In genomic region chr2:223020971-223021675, GRCh38 we compare ENCODE assay signal across 22 cellular contexts. TPM values are rescaled to one million over a fixed set of nuclear protein-coding genes. Genes with fewer than 3 reads are reported as not detected.
DNase-seq lines count a peak whose midpoint lies in the region; ATAC-seq and TF ChIP-seq lines count a peak whose summit lies in the region.
"Had no signal": no experiment of that assay in that cellular context is flagged by ENCODE, and none has a peak within 500 bp of the region (broad histone marks: within the 10 kb centered on the region; RNA-seq: fewer than 3 reads in every experiment).

No MANE protein-coding gene starts in this region.

- H3K4me3 ChIP-seq in fibroblast of villous mesenchyme (ENCODE audit: low read depth, low read length) (no peak overlapping the region), smooth muscle cell (no peak overlapping the region)

- no peak overlapping the region for H3K4me2 ChIP-seq in smooth muscle cell
- H3K4me2 ChIP-seq: KMS-11 had no signal

- DNase-seq in EH (ENCODE audit: low read depth) (peak; percentile 59), NCI-H460 (ENCODE audit: extremely low read depth, low read depth) (peak; percentile 74), fibroblast of villous mesenchyme (ENCODE audit: low read depth) (peak; percentile 34), smooth muscle cell (lab: John Stamatoyannopoulos, UW; ENCODE audit: unreplicated experiment) (no peak), SKM-1 (lab: John Stamatoyannopoulos, UW; ENCODE audit: unreplicated experiment) (no peak)
- DNase-seq: Calu3, DMS153, DND-41, HCEC 1CT, NCI-H1048, NCI-H1417, NCI-H187 treated with DMSO at 0.1 percent for 48 hours, NCI-H2107, NCI-H446 treated with DMSO at 0.1 percent for 48 hours, NCI-H526 treated with DMSO at 0.1 percent for 48 hours, RPMI8226, SHP77, SW 1271 had no signal

- H3K4me1 ChIP-seq in smooth muscle cell (ENCODE audit: low read depth) = no peaks in the 10 kb centered on the region

- no peaks in the 10 kb centered on the region for H3K36me3 ChIP-seq in smooth muscle cell (ENCODE audit: low read depth)

- no peak for ATAC-seq in GM18861 (IDR thresholded peaks at IDR 0.05; ENCODE audit: unreplicated experiment)
- ATAC-seq in GM21528 (IDR thresholded peaks at IDR 0.05; ENCODE audit: low FRiP score, unreplicated experiment) = no peak

- no peaks in the 10 kb centered on the region for H4K20me1 ChIP-seq in smooth muscle cell (ENCODE audit: low read depth)

- H3K9me3 ChIP-seq in smooth muscle cell (replicated peaks; ENCODE audit: low read depth) = no peaks in the 10 kb centered on the region

- 71% methylated on average over 7 of the region's 7 CpGs for WGBS in smooth muscle cell (ENCODE audit: low lambda C conversion rate)

- no peak for TF ChIP-seq CTCF in fibroblast of villous mesenchyme (IDR thresholded peaks at IDR 0.05; ENCODE audit: insufficient read depth, low read depth, low read length)
- TF ChIP-seq CTCF in smooth muscle cell (IDR thresholded peaks at IDR 0.05; ENCODE audit: borderline replicate concordance, insufficient read depth, poor library complexity, severe bottlenecking) = no peak

- H3K9ac ChIP-seq in smooth muscle cell (ENCODE audit: low read depth) = no peak overlapping the region
- H3K9ac ChIP-seq: KMS-11 had no signal

- H2AFZ ChIP-seq in smooth muscle cell (ENCODE audit: low read depth) = peak overlapping the region; percentile 82

- no peaks in the 10 kb centered on the region for H3K79me2 ChIP-seq in smooth muscle cell (ENCODE audit: low read depth)

- no peak overlapping the region for H3K27ac ChIP-seq in smooth muscle cell (ENCODE audit: low read depth)
- H3K27ac ChIP-seq: KMS-11 had no signal

- no peaks in the 10 kb centered on the region for H3K27me3 ChIP-seq in smooth muscle cell (ENCODE audit: low read depth)

- H3F3A ChIP-seq in smooth muscle cell (ENCODE audit: low read depth) = peaks cover 3% of the 10 kb centered on the region

RNA-seq across cellular contexts. Expression of gene KCNE4, which starts 30.9 kb away (rescaled TPM):
- 201 and 213 TPM in 2 replicates for total RNA-seq in NCI-H460 (2014; rRNA removed; shearing (Covaris generic))
- polyA plus RNA-seq in NCI-H460 (2014; cell fraction: nucleus; rRNA removed) = 119 and 144 TPM in 2 replicates
- total RNA-seq in fibroblast of villous mesenchyme (13.4 and 18.4 TPM in 2 replicates), smooth muscle cell (36.7 and 52.8 TPM in 2 replicates)
- polyA plus RNA-seq in smooth muscle cell = 39.6 and 67.5 TPM in 2 replicates
- total RNA-seq: Calu3, G401 had no signal

Comparison
In these comparisons a context has a peak if more than half of its experiments do, and no peak if none do; other contexts are left out.
1. DNase-seq: peak in EH (single experiment), NCI-H460 (single experiment) and fibroblast of villous mesenchyme (single experiment); none in smooth muscle cell (single experiment) and SKM-1 (single experiment).